23 cellular contexts compared by ENCODE assay signal in genomic region chr4:8379281-8379680, GRCh38.
"Had no signal": no experiment of that assay in that cellular context is flagged by ENCODE, and none has a peak within 500 bp of the region (broad histone marks: within the 10 kb centered on the region; RNA-seq: fewer than 3 reads in every experiment).

No MANE protein-coding gene starts in this region.

- H3K36me3 ChIP-seq: colonic mucosa had no signal

- H3K27ac ChIP-seq: colonic mucosa, foreskin keratinocyte, parathyroid adenoma, skin epidermis, testis, tibial nerve had no signal

- H3K4me3 ChIP-seq: colonic mucosa, psoas muscle, skin epidermis, testis, tibial nerve had no signal

- ATAC-seq: foreskin keratinocyte; left lobe of liver; psoas muscle; sciatic nerve; stimulated activated naive B cell treated with anti-CD40 and anti-IgM and Interleukin-4, amounts not matched to agents 10 μg/mL and 1 μg/mL and 100 μg/mL, for 72 hours; stimulated activated naive CD8-positive, alpha-beta T cell treated with anti-CD3 and anti-CD28 coated beads, Interleukin-15, amount 100 ng/mL, for 72 hours had no signal

- H2AFZ ChIP-seq: parathyroid adenoma had no signal

- H3K79me2 ChIP-seq: parathyroid adenoma had no signal

- H3K27me3 ChIP-seq: colonic mucosa, foreskin keratinocyte, testis, tibial nerve had no signal

- H3K4me1 ChIP-seq: colonic mucosa, foreskin keratinocyte, parathyroid adenoma had no signal

- H3K9ac ChIP-seq: parathyroid adenoma had no signal

- DNase-seq: caudate nucleus; colonic mucosa; dermis blood vessel endothelial cell; erythroblast; foreskin keratinocyte; head of caudate nucleus; hypothalamus; kidney glomerular epithelial cell; mesendoderm; naive B cell; nucleus accumbens; retina; stimulated activated CD4-positive, alpha-beta T cell treated with anti-CD3 and anti-CD28 coated beads, Interleukin-2, amount 100 ng/mL, for 24 hours; stimulated activated CD4-positive, alpha-beta T cell treated with anti-CD3 and anti-CD28 coated beads, Interleukin-4, amount 100 ng/mL, for 4 hours; stimulated activated naive B cell treated with anti-CD40 and anti-IgM and Interleukin-4, amounts not matched to agents 10 μg/mL and 1 μg/mL and 100 μg/mL, for 72 hours; stimulated activated naive CD8-positive, alpha-beta T cell treated with anti-CD3 and anti-CD28 coated beads, Interleukin-15, amount 100 ng/mL, for 72 hours; testis had no signal

- H3K9me3 ChIP-seq: colonic mucosa, psoas muscle, testis, tibial nerve had no signal
